8 cellular contexts compared by ENCODE assay signal in genomic region chr4:98260047-98260578, GRCh38. TPM values are rescaled to one million over a fixed set of nuclear protein-coding genes. Genes with fewer than 3 reads are reported as not detected.
DNase-seq lines count a peak whose midpoint lies in the region; ATAC-seq and TF ChIP-seq lines count a peak whose summit lies in the region.

No MANE protein-coding gene starts in this region.

- CTCF ChIA-PET in HEK293 (lab: Yijun Ruan, JAX), result interaction anchor here (0.7 kb wide), 1 partner anchor 761 kb away, joined by 3 read pairs; no protein-coding TSS in a partner anchor

- peaks cover 30 to 42% (median 39%) of the 10 kb centered on the region in 3 donors for H3K4me1 Mint-ChIP-seq in naive B cell

- H3K27ac ChIP-seq in HEK293 (ENCODE audit: extremely low read depth, low read depth, low read length) (peak overlapping the region; percentile 93), esophagus muscularis mucosa (replicated peaks in 1 of 4) (peak overlapping the region; percentile 83 to 97 (median 96)), thymus (ENCODE audit: low read depth) (peak overlapping the region; percentile 95)

- H4K20me1 ChIP-seq in Loucy (ENCODE audit: insufficient read depth, low read length, poor library complexity, severe bottlenecking), result peaks cover 32% of the 10 kb centered on the region

- POLR2A ChIA-PET in HEK293 (lab: Yijun Ruan, JAX), result interaction anchor here (1.6 kb wide), 1 partner anchor 117 kb away, joined by 9 read pairs; the partner anchor contains the start of gene STPG2

- intact Hi-C loops in esophagus muscularis mucosa (cut with DNase I), result no loop called here

- peak overlapping the region; percentile 89 to 98 (median 96) for H3K4me3 Mint-ChIP-seq in naive B cell

- H3K36me3 ChIP-seq in HEK293 (ENCODE audit: control insufficient read depth in 2 of 2, insufficient read depth in 1 of 2, low read length in 2 of 2) (no peaks in the 10 kb centered on the region), Loucy (ENCODE audit: insufficient read depth, low read length) (no peaks in the 10 kb centered on the region), esophagus muscularis mucosa (no peaks in the 10 kb centered on the region), thymus (ENCODE audit: control insufficient read depth, insufficient read depth) (no peaks in the 10 kb centered on the region)

- H2AFZ ChIP-seq in Loucy (ENCODE audit: low read length), result peak overlapping the region; percentile 89

- 6% methylated on average over 7 of the region's 24 CpGs for WGBS in esophagus muscularis mucosa
- WGBS in thymus, result 2% methylated on average over 24 of the region's 24 CpGs

- H3K79me2 ChIP-seq in Loucy (ENCODE audit: insufficient read depth, low read length), result peaks cover 56% of the 10 kb centered on the region

- DNase-seq in activated CD4-positive, alpha-beta T cell treated with anti-CD3 and anti-CD28 coated beads, Interleukin-2, amount 50 U/mL, for 1 hour, result peak; percentile 22
- no peak for DNase-seq in esophagus muscularis mucosa (ENCODE audit: extremely low spot score)
- peak; percentile 28 for DNase-seq in naive B cell
- no peak for DNase-seq in NCI-H187 treated with DMSO at 0.1 percent for 48 hours (lab: John Stamatoyannopoulos, UW)

- TF ChIP-seq CTCF in HEK293 (tag by site-specific recombination; IDR thresholded peaks at IDR 0.05) (no peak), Loucy (conservative IDR thresholded peaks at IDR 0.05; ENCODE audit: low read length) (no peak), esophagus muscularis mucosa (IDR thresholded peaks at IDR 0.05) (no peak)

- TF ChIP-seq POLR2A in esophagus muscularis mucosa (IDR thresholded peaks at IDR 0.05; ENCODE audit: low read depth), result no peak

- H3K4me3 ChIP-seq in HEK293 (ENCODE audit: low read depth, low read length) (peak overlapping the region; percentile 66), Loucy (ENCODE audit: low read length, poor library complexity, severe bottlenecking) (peak overlapping the region; percentile 90), esophagus muscularis mucosa (peak overlapping the region; percentile 80 to 98 (median 92)), thymus (ENCODE audit: low read length) (peak overlapping the region; percentile 81)

- peak overlapping the region; percentile 81 for H3K4me2 ChIP-seq in Loucy (ENCODE audit: low read depth, low read length, poor library complexity, severe bottlenecking)

- H3K9ac ChIP-seq in Loucy (ENCODE audit: low read depth, low read length, poor library complexity, severe bottlenecking), result peak overlapping the region; percentile 92

- no peak for TF ChIP-seq EP300 in esophagus muscularis mucosa (IDR thresholded peaks at IDR 0.05)

- H3K27me3 Mint-ChIP-seq in naive B cell, result no peaks in the 10 kb centered on the region

- H3K9me3 Mint-ChIP-seq in naive B cell, result no peaks in the 10 kb centered on the region

- no peaks in the 10 kb centered on the region for H3K4me1 ChIP-seq in HEK293 (ENCODE audit: control insufficient read depth, insufficient read depth, low read length)
- peaks cover 39% of the 10 kb centered on the region for H3K4me1 ChIP-seq in Loucy (ENCODE audit: insufficient read depth, low read length, poor library complexity, severe bottlenecking)
- peaks cover 19 to 35% (median 28%) of the 10 kb centered on the region in 4 donors for H3K4me1 ChIP-seq in esophagus muscularis mucosa
- H3K4me1 ChIP-seq in thymus (ENCODE audit: control insufficient read depth, insufficient read depth, low read length), result peaks cover 8% of the 10 kb centered on the region

- no peaks in the 10 kb centered on the region for H3F3A ChIP-seq in Loucy (ENCODE audit: low read depth)

- peak overlapping the region; percentile 64 to 96 (median 91) for H3K27ac Mint-ChIP-seq in naive B cell

- H3K9me2 ChIP-seq in Loucy (replicated peaks; ENCODE audit: low read depth, low read length), result no peaks in the 10 kb centered on the region

- ATAC-seq in GM18502 (IDR thresholded peaks at IDR 0.05; ENCODE audit: poor library complexity, unreplicated experiment) (peak; percentile 29), naive B cell (ENCODE audit: low read depth in 2 of 2) (no peak)

- no peaks in the 10 kb centered on the region for H3K27me3 ChIP-seq in Loucy (ENCODE audit: insufficient read depth, low read length, poor library complexity, severe bottlenecking)
- no peaks in the 10 kb centered on the region for H3K27me3 ChIP-seq in esophagus muscularis mucosa
- no peaks in the 10 kb centered on the region for H3K27me3 ChIP-seq in thymus (ENCODE audit: control insufficient read depth, insufficient read depth)

- H3K9me3 ChIP-seq in HEK293 (ENCODE audit: control insufficient read depth, insufficient read depth, low read depth, low read length) (no peaks in the 10 kb centered on the region), Loucy (ENCODE audit: insufficient read depth, low read depth, low read length) (no peaks in the 10 kb centered on the region), esophagus muscularis mucosa (no peaks in the 10 kb centered on the region), thymus (ENCODE audit: control insufficient read depth) (no peaks in the 10 kb centered on the region)

- H3K36me3 Mint-ChIP-seq in naive B cell, result no peaks in the 10 kb centered on the region

TF ChIP-seq in HEK293, 187 proteins besides CTCF, POLR2A, EP300 and RAD21 (continues in another document):
- TF ChIP-seq BCL11A (tag by site-specific recombination; IDR thresholded peaks at IDR 0.05; ENCODE audit: low read depth) (no peak), ZNF223 (tag by site-specific recombination; IDR thresholded peaks at IDR 0.05) (no peak), ZNF707 (tag by site-specific recombination; IDR thresholded peaks at IDR 0.05) (no peak), ZNF398 (tag by site-specific recombination; IDR thresholded peaks at IDR 0.05) (no peak), ZNF335 (tag by site-specific recombination; conservative IDR thresholded peaks at IDR 0.05) (no peak), PRDM1 (tag by site-specific recombination; IDR thresholded peaks at IDR 0.05) (peak; percentile 65; the same call in 1 of the 2 replicates), KLF10 (tag by site-specific recombination; IDR thresholded peaks at IDR 0.05) (no peak), ZNF114 (tag by site-specific recombination; IDR thresholded peaks at IDR 0.05) (no peak), FEZF1 (tag by site-specific recombination; IDR thresholded peaks at IDR 0.05) (no peak), TRIM28 (IDR thresholded peaks at IDR 0.05; ENCODE audit: borderline replicate concordance, low read length) (no peak), ZNF747 (tag by site-specific recombination; IDR thresholded peaks at IDR 0.05) (no peak), SP7 (tag by site-specific recombination; IDR thresholded peaks at IDR 0.05) (no peak), SCRT2 (tag by site-specific recombination; IDR thresholded peaks at IDR 0.05) (peak; percentile 90), ZNF843 (tag by site-specific recombination; IDR thresholded peaks at IDR 0.05) (no peak), ZNF354C (tag by site-specific recombination; IDR thresholded peaks at IDR 0.05; ENCODE audit: borderline replicate concordance, low read depth) (no peak), ZNF529 (tag by site-specific recombination; IDR thresholded peaks at IDR 0.05; ENCODE audit: insufficient replicate concordance) (no peak), ZNF664 (tag by site-specific recombination; IDR thresholded peaks at IDR 0.05) (no peak), ZNF404 (tag by site-specific recombination; IDR thresholded peaks at IDR 0.05) (no peak), ZNF366 (tag by site-specific recombination; conservative IDR thresholded peaks at IDR 0.05) (no peak), ZBTB10 (tag by site-specific recombination; IDR thresholded peaks at IDR 0.05) (no peak)

RNA-seq across cellular contexts. Expression of gene RAP1GDS1, which starts 1.1 kb away (rescaled TPM):
- 10 to 100 TPM; 29.8 to 52.2 (median 34.7) TPM for total RNA-seq in esophagus muscularis mucosa
- 10 to 100 TPM; 29.0 to 52.2 (median 36.4) TPM for polyA plus RNA-seq in naive B cell (ENCODE audit: low read depth in 6 of 6)
- polyA plus RNA-seq in thymus, result 23.6 TPM

Comparison
In these comparisons a context has a peak if more than half of its experiments do, and no peak if none do; other contexts are left out.
1. DNase-seq: peak in activated CD4-positive, alpha-beta T cell treated with anti-CD3 and anti-CD28 coated beads, Interleukin-2, amount 50 U/mL, for 1 hour (single experiment) and naive B cell (single experiment); none in esophagus muscularis mucosa (single experiment) and NCI-H187 treated with DMSO at 0.1 percent for 48 hours (single experiment).
2. Peak in every context shown above with its lines, with median percentiles within 50 percentile points of each other: H3K27ac ChIP-seq and H3K4me3 ChIP-seq.